In the genomic region with DNA sequence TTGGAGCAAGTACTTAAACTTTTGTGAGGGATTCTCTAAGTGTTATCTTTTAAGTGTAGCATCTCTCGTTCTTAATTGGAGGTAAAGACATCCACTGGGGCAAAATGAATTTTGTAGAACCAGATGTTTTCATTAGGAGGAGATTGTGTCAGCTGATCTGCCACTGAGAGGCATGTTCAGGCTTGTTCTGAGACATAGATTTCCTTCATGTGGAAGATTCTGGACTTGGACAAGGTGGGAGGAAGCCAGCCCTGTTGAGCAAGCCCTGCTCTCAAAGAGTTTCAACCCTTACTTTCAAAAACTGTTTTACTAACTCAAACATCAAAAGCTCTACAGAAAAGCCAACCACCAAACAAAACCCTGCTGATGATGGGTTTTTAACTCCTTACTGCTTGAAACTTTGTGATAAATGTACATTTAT, we compare ENCODE assay signal across 1 cellular context.
TF ChIP-seq lines count a peak whose summit lies in the region.

No MANE protein-coding gene starts in this region.

TF ChIP-seq in GM12878, 131 proteins besides CTCF, POLR2A, EP300 and RAD21 (continued from another document):
- no peak for TF ChIP-seq ZBTB33 (IDR thresholded peaks at IDR 0.05)
- 0 out of 2 replicates have a peak, but pooled peaks have one; percentile 36 for TF ChIP-seq CHD1 (IDR thresholded peaks at IDR 0.05; ENCODE audit: low read depth, low read length)
- TF ChIP-seq JUNB (IDR thresholded peaks at IDR 0.05): no peak
- no peak for TF ChIP-seq CHD4 (IDR thresholded peaks at IDR 0.05)
- TF ChIP-seq, protein P1, sequence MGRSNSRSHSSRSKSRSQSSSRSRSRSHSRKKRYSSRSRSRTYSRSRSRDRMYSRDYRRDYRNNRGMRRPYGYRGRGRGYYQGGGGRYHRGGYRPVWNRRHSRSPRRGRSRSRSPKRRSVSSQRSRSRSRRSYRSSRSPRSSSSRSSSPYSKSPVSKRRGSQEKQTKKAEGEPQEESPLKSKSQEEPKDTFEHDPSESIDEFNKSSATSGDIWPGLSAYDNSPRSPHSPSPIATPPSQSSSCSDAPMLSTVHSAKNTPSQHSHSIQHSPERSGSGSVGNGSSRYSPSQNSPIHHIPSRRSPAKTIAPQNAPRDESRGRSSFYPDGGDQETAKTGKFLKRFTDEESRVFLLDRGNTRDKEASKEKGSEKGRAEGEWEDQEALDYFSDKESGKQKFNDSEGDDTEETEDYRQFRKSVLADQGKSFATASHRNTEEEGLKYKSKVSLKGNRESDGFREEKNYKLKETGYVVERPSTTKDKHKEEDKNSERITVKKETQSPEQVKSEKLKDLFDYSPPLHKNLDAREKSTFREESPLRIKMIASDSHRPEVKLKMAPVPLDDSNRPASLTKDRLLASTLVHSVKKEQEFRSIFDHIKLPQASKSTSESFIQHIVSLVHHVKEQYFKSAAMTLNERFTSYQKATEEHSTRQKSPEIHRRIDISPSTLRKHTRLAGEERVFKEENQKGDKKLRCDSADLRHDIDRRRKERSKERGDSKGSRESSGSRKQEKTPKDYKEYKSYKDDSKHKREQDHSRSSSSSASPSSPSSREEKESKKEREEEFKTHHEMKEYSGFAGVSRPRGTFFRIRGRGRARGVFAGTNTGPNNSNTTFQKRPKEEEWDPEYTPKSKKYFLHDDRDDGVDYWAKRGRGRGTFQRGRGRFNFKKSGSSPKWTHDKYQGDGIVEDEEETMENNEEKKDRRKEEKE (IDR thresholded peaks at IDR 0.05): no peak
- TF ChIP-seq PBX3 (IDR thresholded peaks at IDR 0.05; ENCODE audit: insufficient replicate concordance, low read depth, low read length): no peak
- peak in 1 of 2 experiments; percentile 39; a peak in 1 of 4 replicates for TF ChIP-seq IKZF2 (IDR thresholded peaks at IDR 0.05)
- peak; percentile 46; the same call in 1 of the 2 replicates for TF ChIP-seq EED (IDR thresholded peaks at IDR 0.05; ENCODE audit: low read depth)
- no peak for TF ChIP-seq ZNF217 (IDR thresholded peaks at IDR 0.05)
- TF ChIP-seq BHLHE40 (IDR thresholded peaks at IDR 0.05; ENCODE audit: borderline replicate concordance in 1 of 2, low read depth in 2 of 2, low read length in 1 of 2): no peak
- TF ChIP-seq, protein P2, sequence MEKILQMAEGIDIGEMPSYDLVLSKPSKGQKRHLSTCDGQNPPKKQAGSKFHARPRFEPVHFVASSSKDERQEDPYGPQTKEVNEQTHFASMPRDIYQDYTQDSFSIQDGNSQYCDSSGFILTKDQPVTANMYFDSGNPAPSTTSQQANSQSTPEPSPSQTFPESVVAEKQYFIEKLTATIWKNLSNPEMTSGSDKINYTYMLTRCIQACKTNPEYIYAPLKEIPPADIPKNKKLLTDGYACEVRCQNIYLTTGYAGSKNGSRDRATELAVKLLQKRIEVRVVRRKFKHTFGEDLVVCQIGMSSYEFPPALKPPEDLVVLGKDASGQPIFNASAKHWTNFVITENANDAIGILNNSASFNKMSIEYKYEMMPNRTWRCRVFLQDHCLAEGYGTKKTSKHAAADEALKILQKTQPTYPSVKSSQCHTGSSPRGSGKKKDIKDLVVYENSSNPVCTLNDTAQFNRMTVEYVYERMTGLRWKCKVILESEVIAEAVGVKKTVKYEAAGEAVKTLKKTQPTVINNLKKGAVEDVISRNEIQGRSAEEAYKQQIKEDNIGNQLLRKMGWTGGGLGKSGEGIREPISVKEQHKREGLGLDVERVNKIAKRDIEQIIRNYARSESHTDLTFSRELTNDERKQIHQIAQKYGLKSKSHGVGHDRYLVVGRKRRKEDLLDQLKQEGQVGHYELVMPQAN (conservative IDR thresholded peaks at IDR 0.05): no peak
- no peak for TF ChIP-seq ZNF24 (IDR thresholded peaks at IDR 0.05)
- 0 out of 2 replicates have a peak, but pooled peaks have one; percentile 30 for TF ChIP-seq RAD51 (IDR thresholded peaks at IDR 0.05)
- no peak for TF ChIP-seq GABPA (IDR thresholded peaks at IDR 0.05; ENCODE audit: low read depth)
- TF ChIP-seq TCF3 (IDR thresholded peaks at IDR 0.05; ENCODE audit: borderline replicate concordance, insufficient read depth, low read depth, low read length): no peak
- no peak for TF ChIP-seq KLF5 (IDR thresholded peaks at IDR 0.05; ENCODE audit: partially characterized antibody)
- TF ChIP-seq MEF2B (IDR thresholded peaks at IDR 0.05; ENCODE audit: partially characterized antibody, poor library complexity, severe bottlenecking): no peak
- no peak for TF ChIP-seq CREB1 (IDR thresholded peaks at IDR 0.05; ENCODE audit: low read depth)
- TF ChIP-seq ASH2L (IDR thresholded peaks at IDR 0.05; ENCODE audit: borderline replicate concordance, low read depth): no peak
- no peak for TF ChIP-seq MEF2A (IDR thresholded peaks at IDR 0.05; ENCODE audit: insufficient read depth, low read depth, low read length)
- TF ChIP-seq ZZZ3 (IDR thresholded peaks at IDR 0.05; ENCODE audit: control insufficient read depth, insufficient read length, low read depth): no peak
- TF ChIP-seq IKZF1 (conservative IDR thresholded peaks at IDR 0.05): 0 out of 2 replicates have a peak, but pooled peaks have one; percentile 5
- no peak for TF ChIP-seq WRNIP1 (IDR thresholded peaks at IDR 0.05; ENCODE audit: borderline replicate concordance, low read depth, low read length)
TF ChIP-seq in GM12878: peak in this region for 5.
